ENCODE assay signal across 10 cellular contexts in genomic region chr21:25572895-25573310, GRCh38. TPM values are rescaled to one million over a fixed set of nuclear protein-coding genes. Genes with fewer than 3 reads are reported as not detected.
DNase-seq lines count a peak whose midpoint lies in the region; ATAC-seq and TF ChIP-seq lines count a peak whose summit lies in the region.
"Had no signal": no experiment of that assay in that cellular context is flagged by ENCODE, and none has a peak within 500 bp of the region (broad histone marks: within the 10 kb centered on the region; RNA-seq: fewer than 3 reads in every experiment).

No MANE protein-coding gene starts in this region.

- H3K9me3 ChIP-seq in PC-3 (ENCODE audit: low read length) (no peaks in the 10 kb centered on the region), mesodermal cell (ENCODE audit: control insufficient read depth, low read length) (no peaks in the 10 kb centered on the region)

- WGBS in mesodermal cell (ENCODE audit: insufficient coverage in 2 of 2), 2 experiments: no CpG with 5 or more reads among the region's 2 CpGs

- H3K27ac ChIP-seq in PC-3 (ENCODE audit: low read length): peak overlapping the region; percentile 87
- H3K27ac ChIP-seq in mesodermal cell (ENCODE audit: low read depth, low read length, severe bottlenecking): peak overlapping the region; percentile 32
- H3K27ac ChIP-seq: cardiac muscle cell had no signal

- H3K36me3 ChIP-seq in PC-3 (ENCODE audit: low read depth, low read length) (peaks cover 4% of the 10 kb centered on the region; the same call in 1 of the 2 replicates), mesodermal cell (ENCODE audit: control insufficient read depth, insufficient read depth, low read length) (peaks cover 8% of the 10 kb centered on the region)
- H3K36me3 ChIP-seq: cardiac muscle cell had no signal

- no peak overlapping the region; the same call in 1 of the 2 replicates for H2AFZ ChIP-seq in PC-3 (ENCODE audit: low read length)

- BruUV-seq in PC-3 (replicated peaks; lab: Mats Ljungman, UMichigan): no TSS peak

- intact Hi-C loops in PC-3 (cut with micrococcal nuclease): loop anchor here (5.0 kb wide), 3 partner anchors 66 to 151 kb away; no protein-coding TSS in a partner anchor

- ATAC-seq in GM18870 (IDR thresholded peaks at IDR 0.05; ENCODE audit: unreplicated experiment) (peak; percentile 32), HG02798 (IDR thresholded peaks at IDR 0.05; ENCODE audit: poor library complexity, unreplicated experiment) (peak; percentile 55), PC-3 (no peak)

- no peaks in the 10 kb centered on the region for H3K9me2 ChIP-seq in PC-3 (replicated peaks; ENCODE audit: low read length)

- CTCF ChIA-PET in PC-3 (lab: Charles Lee): interaction anchor here (0.8 kb wide), 1 partner anchor 187 kb away, joined by 3 read pairs; no protein-coding TSS in a partner anchor

- peak overlapping the region; percentile 56 for H3K9ac ChIP-seq in PC-3 (ENCODE audit: low read length)

- DNase-seq in PC-3 (peak; percentile 10), T-helper 9 cell (no peak), EL (no peak), NOMO-1 treated with DMSO at 0.1 percent for 48 hours (lab: John Stamatoyannopoulos, UW; ENCODE audit: unreplicated experiment) (no peak)
- no peak for DNase-seq in activated effector memory CD4-positive, alpha-beta T cell treated with anti-CD3 and anti-CD28 coated beads, Interleukin-2, amount 50 U/mL, for 16 hours

- peaks cover 56% of the 10 kb centered on the region for H3K4me1 ChIP-seq in PC-3 (ENCODE audit: insufficient read depth, low read length)
- H3K4me1 ChIP-seq in mesodermal cell (ENCODE audit: control insufficient read depth, insufficient read depth, low read length, poor library complexity, severe bottlenecking): peaks cover 29% of the 10 kb centered on the region

- peaks cover 6% of the 10 kb centered on the region for H3F3A ChIP-seq in PC-3 (ENCODE audit: low read length, unreplicated experiment)

- TF ChIP-seq CTCF in PC-3 (conservative IDR thresholded peaks at IDR 0.05; ENCODE audit: low read depth, low read length): no peak

- peak overlapping the region; percentile 71 for H3K4me2 ChIP-seq in PC-3 (ENCODE audit: low read length)

- no peaks in the 10 kb centered on the region for H4K20me1 ChIP-seq in PC-3 (ENCODE audit: low read length)

- no peaks in the 10 kb centered on the region for H3K27me3 ChIP-seq in PC-3 (ENCODE audit: low read length)
- H3K27me3 ChIP-seq: cardiac muscle cell had no signal

- H3K79me2 ChIP-seq in PC-3 (ENCODE audit: low read length): no peaks in the 10 kb centered on the region

- H3K4me3 ChIP-seq in PC-3 (ENCODE audit: low read length) (peak overlapping the region; percentile 8), mesodermal cell (ENCODE audit: extremely low read depth, insufficient read depth, low read length, poor library complexity, severe bottlenecking) (no peak overlapping the region)
- H3K4me3 ChIP-seq: cardiac muscle cell, skin epidermis had no signal

- POLR2A ChIA-PET in PC-3 (lab: Charles Lee; ENCODE audit: unreplicated experiment): no interaction called here

RNA-seq across cellular contexts. Expression of gene MRPL39, which starts 34.4 kb away (rescaled TPM):
- total RNA-seq in PC-3 (2014; rRNA removed): 62.0 and 107 TPM in 2 replicates
- polyA plus RNA-seq in mesodermal cell (2013, experiment 1 of 2): 49.1 TPM
- 59.8 TPM for polyA plus RNA-seq in mesodermal cell (2013, experiment 2 of 2)
